In the genomic region with DNA sequence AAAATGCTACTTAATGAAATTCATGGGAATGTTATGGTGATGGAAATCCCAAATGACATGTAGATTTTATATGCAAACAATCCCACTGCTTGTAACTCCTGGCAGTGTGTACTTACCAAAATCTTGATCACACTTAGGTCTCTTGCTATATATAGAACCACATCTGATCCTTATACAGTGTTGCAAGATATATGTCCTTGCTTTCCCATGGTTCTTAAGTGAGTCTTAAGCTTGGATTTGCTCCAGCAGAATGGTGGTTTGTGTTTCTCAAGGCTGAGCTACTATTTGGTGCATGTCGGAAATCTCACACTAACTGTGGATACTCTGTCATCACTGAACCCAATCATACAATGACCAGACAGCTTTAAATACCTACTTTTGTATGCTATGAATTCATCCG, we compare ENCODE assay signal across 15 cellular contexts. TPM values are rescaled to one million over a fixed set of nuclear protein-coding genes. Genes with fewer than 3 reads are reported as not detected.
DNase-seq lines count a peak whose midpoint lies in the region; ATAC-seq and TF ChIP-seq lines count a peak whose summit lies in the region.
"Had no signal": no experiment of that assay in that cellular context is flagged by ENCODE, and none has a peak within 500 bp of the region (broad histone marks: within the 10 kb centered on the region; RNA-seq: fewer than 3 reads in every experiment).

No MANE protein-coding gene starts in this region.

- ATAC-seq in GM23338 (no peak), HG02798 (IDR thresholded peaks at IDR 0.05; ENCODE audit: poor library complexity, unreplicated experiment) (no peak)
- ATAC-seq: Panc1, psoas muscle had no signal

- H3K27me3 ChIP-seq in BLaER1 (no peaks in the 10 kb centered on the region), GM23338 (ENCODE audit: insufficient read depth) (no peaks in the 10 kb centered on the region)
- H3K27me3 ChIP-seq: cardiac muscle cell had no signal

- H3K4me1 ChIP-seq in BLaER1 (peaks cover 56% of the 10 kb centered on the region), GM23338 (ENCODE audit: insufficient read depth) (no peaks in the 10 kb centered on the region)
- H3K4me1 ChIP-seq: HAP-1, psoas muscle had no signal

- no peak overlapping the region for H3K4me3 ChIP-seq in BLaER1
- H3K4me3 ChIP-seq in epithelial cell of esophagus (ENCODE audit: low read length) = no peak overlapping the region
- H3K4me3 ChIP-seq in GM23338 = no peak overlapping the region
- H3K4me3 ChIP-seq: cardiac muscle cell, HAP-1, psoas muscle had no signal

- no peak overlapping the region for H3K4me3 Mint-ChIP-seq in nephron
- no peak overlapping the region for H3K4me3 Mint-ChIP-seq in GM23338
- H3K4me3 Mint-ChIP-seq: CD4-positive, CD25-positive, alpha-beta regulatory T cell had no signal

- peak overlapping the region; percentile 46 to 79 (median 72) for H3K27ac Mint-ChIP-seq in nephron
- H3K27ac Mint-ChIP-seq in GM23338 = no peak overlapping the region
- H3K27ac Mint-ChIP-seq: CD4-positive, CD25-positive, alpha-beta regulatory T cell had no signal

- H3K27ac ChIP-seq in BLaER1 (no peak overlapping the region), GM23338 (ENCODE audit: low read depth) (no peak overlapping the region)
- H3K27ac ChIP-seq: cardiac muscle cell, psoas muscle had no signal

- TF ChIP-seq CTCF in epithelial cell of esophagus (IDR thresholded peaks at IDR 0.05; ENCODE audit: insufficient read depth, low read depth, low read length, missing control alignments) (no peak), nephron (IDR thresholded peaks at IDR 0.05; ENCODE audit: unreplicated experiment in 3 of 3) (no peak), GM23338 (conservative IDR thresholded peaks at IDR 0.05; ENCODE audit: low read depth in 2 of 2) (no peak)

- no peak overlapping the region for H2AFZ ChIP-seq in GM23338

- no peaks in the 10 kb centered on the region for H4K20me1 ChIP-seq in BLaER1
- H4K20me1 ChIP-seq in GM23338 (replicated peaks; ENCODE audit: insufficient read depth) = no peaks in the 10 kb centered on the region

- peaks cover 3% of the 10 kb centered on the region; the same call in 1 of the 2 replicates for H3K9me3 ChIP-seq in BLaER1
- H3K9me3 ChIP-seq: HAP-1, psoas muscle had no signal

- H3K4me2 ChIP-seq in BLaER1 = peak overlapping the region; percentile 33
- no peak overlapping the region for H3K4me2 ChIP-seq in GM23338

- no peaks in the 10 kb centered on the region for H3K9me2 ChIP-seq in GM23338 (ENCODE audit: insufficient read depth)

- H3K36me3 Mint-ChIP-seq in nephron (ENCODE audit: low read depth) = peaks cover 5% of the 10 kb centered on the region
- no peaks in the 10 kb centered on the region for H3K36me3 Mint-ChIP-seq in GM23338 (ENCODE audit: low read depth)
- H3K36me3 Mint-ChIP-seq: CD4-positive, CD25-positive, alpha-beta regulatory T cell had no signal

- H3K9me3 Mint-ChIP-seq in nephron (no peaks in the 10 kb centered on the region), GM23338 (no peaks in the 10 kb centered on the region)

- H3K36me3 ChIP-seq in BLaER1 (no peaks in the 10 kb centered on the region), GM23338 (ENCODE audit: insufficient read depth) (no peaks in the 10 kb centered on the region)
- H3K36me3 ChIP-seq: cardiac muscle cell, HAP-1 had no signal

- H3K9ac ChIP-seq in BLaER1 = no peak overlapping the region

- H3K79me2 ChIP-seq in GM23338 (replicated peaks; ENCODE audit: insufficient read depth) = no peaks in the 10 kb centered on the region

- peaks cover 7% of the 10 kb centered on the region for H3K27me3 Mint-ChIP-seq in nephron (ENCODE audit: low read depth)
- H3K27me3 Mint-ChIP-seq in GM23338 (ENCODE audit: insufficient read depth, low read depth, poor library complexity) = peaks cover 2% of the 10 kb centered on the region
- H3K27me3 Mint-ChIP-seq: CD4-positive, CD25-positive, alpha-beta regulatory T cell had no signal

- DNase-seq in NCI-H526 treated with DMSO at 0.1 percent for 48 hours (lab: John Stamatoyannopoulos, UW) = peak; percentile 9
- DNase-seq in epithelial cell of esophagus (ENCODE audit: low read depth) = peak; percentile 86
- no peak for DNase-seq in NCI-H187 treated with DMSO at 0.1 percent for 48 hours (lab: John Stamatoyannopoulos, UW)
- no peak for DNase-seq in HuH-7.5 (ENCODE audit: low spot score)
- DNase-seq in GM23338 (ENCODE audit: low spot score) = no peak
- DNase-seq: CD4-positive, CD25-positive, alpha-beta regulatory T cell; KBM-7; mesendoderm; psoas muscle had no signal

- H3F3A ChIP-seq in GM23338 (replicated peaks; ENCODE audit: low read depth) = no peaks in the 10 kb centered on the region

- peaks cover 31% of the 10 kb centered on the region for H3K4me1 Mint-ChIP-seq in nephron
- peaks cover 10% of the 10 kb centered on the region for H3K4me1 Mint-ChIP-seq in GM23338
- H3K4me1 Mint-ChIP-seq: CD4-positive, CD25-positive, alpha-beta regulatory T cell had no signal

TF ChIP-seq in GM23338, 12 proteins besides CTCF, POLR2A, EP300 and RAD21 (continues in another document):
- TF ChIP-seq CREB1 (CRISPR knock-in tag; IDR thresholded peaks at IDR 0.05; ENCODE audit: low read depth) (no peak), POLR2AphosphoS5 (IDR thresholded peaks at IDR 0.05; ENCODE audit: low read depth) (no peak), STAT1 (IDR thresholded peaks at IDR 0.05; ENCODE audit: unreplicated experiment) (no peak), NANOG (IDR thresholded peaks at IDR 0.05; ENCODE audit: borderline replicate concordance) (no peak), ZNF331 (CRISPR knock-in tag; IDR thresholded peaks at IDR 0.05; ENCODE audit: low read depth) (no peak), JUNB (IDR thresholded peaks at IDR 0.05; ENCODE audit: unreplicated experiment) (no peak), EZH2phosphoT487 (IDR thresholded peaks at IDR 0.05; ENCODE audit: unreplicated experiment) (no peak), ZNF114 (CRISPR knock-in tag; IDR thresholded peaks at IDR 0.05) (no peak), EZH2 (IDR thresholded peaks at IDR 0.05; ENCODE audit: low read depth, unreplicated experiment) (no peak), REST (IDR thresholded peaks at IDR 0.05; ENCODE audit: unreplicated experiment) (no peak)
- TF ChIP-seq, protein P1, sequence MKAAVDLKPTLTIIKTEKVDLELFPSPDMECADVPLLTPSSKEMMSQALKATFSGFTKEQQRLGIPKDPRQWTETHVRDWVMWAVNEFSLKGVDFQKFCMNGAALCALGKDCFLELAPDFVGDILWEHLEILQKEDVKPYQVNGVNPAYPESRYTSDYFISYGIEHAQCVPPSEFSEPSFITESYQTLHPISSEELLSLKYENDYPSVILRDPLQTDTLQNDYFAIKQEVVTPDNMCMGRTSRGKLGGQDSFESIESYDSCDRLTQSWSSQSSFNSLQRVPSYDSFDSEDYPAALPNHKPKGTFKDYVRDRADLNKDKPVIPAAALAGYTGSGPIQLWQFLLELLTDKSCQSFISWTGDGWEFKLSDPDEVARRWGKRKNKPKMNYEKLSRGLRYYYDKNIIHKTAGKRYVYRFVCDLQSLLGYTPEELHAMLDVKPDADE (IDR thresholded peaks at IDR 0.05) = no peak

RNA-seq across cellular contexts. Expression of gene KCNJ15, which starts 50.0 kb away (rescaled TPM):
- total RNA-seq in GM23338 (2014; rRNA removed; shearing (Covaris generic)) = not detected in 2 replicates
- not detected in 2 replicates for polyA plus RNA-seq in GM23338 (2016; fragmentation: Nextera tagmentation; extraction: Ambion mirVana)
- total RNA-seq: cardiac muscle cell had no signal
- polyA plus RNA-seq: cardiac muscle cell; CD4-positive, CD25-positive, alpha-beta regulatory T cell had no signal

Comparison
In these comparisons a context has a peak if more than half of its experiments do, and no peak if none do; other contexts are left out.
1. DNase-seq: peak in NCI-H526 treated with DMSO at 0.1 percent for 48 hours (single experiment) and epithelial cell of esophagus (single experiment); none in NCI-H187 treated with DMSO at 0.1 percent for 48 hours (single experiment), HuH-7.5 (single experiment) and GM23338 (single experiment).